ENCODE assay signal across 31 cellular contexts in genomic region chr16:63467513-63467912, GRCh38.
"Had no signal": no experiment of that assay in that cellular context is flagged by ENCODE, and none has a peak within 500 bp of the region (broad histone marks: within the 10 kb centered on the region; RNA-seq: fewer than 3 reads in every experiment).

No MANE protein-coding gene starts in this region.

- H3K4me1 ChIP-seq: esophagus squamous epithelium, heart left ventricle had no signal

- DNase-seq: activated CD4-positive, alpha-beta T cell treated with anti-CD3 and anti-CD28 coated beads for 1 hour; activated CD4-positive, alpha-beta T cell treated with anti-CD3 and anti-CD28 coated beads for 4 hours; activated CD4-positive, alpha-beta T cell treated with anti-CD3 and anti-CD28 coated beads, Interleukin-2, amount 50 U/mL, for 1 hour; activated CD4-positive, alpha-beta T cell treated with anti-CD3 and anti-CD28 coated beads, Interleukin-2, amount 50 U/mL, for 48 hours; activated CD8-positive, alpha-beta memory T cell treated with anti-CD3 and anti-CD28 coated beads for 24 hours; activated CD8-positive, alpha-beta T cell treated with anti-CD3 and anti-CD28 coated beads for 36 hours; activated effector memory CD4-positive, alpha-beta T cell treated with Interleukin-2 at 50 U/mL for 16 hours; activated gamma-delta T cell treated with Interleukin-2 at 50 U/mL for 16 hours; activated naive CD4-positive, alpha-beta T cell treated with anti-CD3 and anti-CD28 coated beads, Interleukin-2, amount 50 U/mL, for 16 hours; activated naive CD4-positive, alpha-beta T cell treated with Interleukin-2 at 50 U/mL for 16 hours; activated T-cell treated with anti-CD3 and anti-CD28 coated beads, Interleukin-2, amount 50 U/mL, for 4 hours; amniotic stem cell; anterior cingulate cortex; brain microvascular endothelial cell; cortex of kidney; dorsolateral prefrontal cortex; effector memory CD8-positive, alpha-beta T cell; esophagus squamous epithelium; foreskin fibroblast; glutamatergic neuron; heart left ventricle; SW 1271; T-cell; T1000 had no signal

- H3K4me3 ChIP-seq: dorsolateral prefrontal cortex, esophagus squamous epithelium, heart left ventricle had no signal

- H3K4me3 Mint-ChIP-seq: activated CD8-positive, alpha-beta T cell treated with anti-CD3 and anti-CD28 coated beads for 36 hours; activated naive CD8-positive, alpha-beta T cell; activated T-cell treated with anti-CD3 and anti-CD28 coated beads, Interleukin-2, amount 50 U/mL, for 4 hours; activated T-helper 17 cell treated with anti-CD3 and anti-CD28 coated beads, Interleukin-2, amount 50 U/mL, for 72 hours; central memory CD8-positive, alpha-beta T cell; effector memory CD8-positive, alpha-beta T cell; T-cell; T-helper 1 cell treated with Interleukin-12 subunit alpha and Interleukin-12 subunit beta and Interleukin-4 antibody, amounts not matched to agents 30 μg/mL and 1 μg/mL, for 36 hours; WTC11 had no signal

- H3K27me3 Mint-ChIP-seq: activated CD8-positive, alpha-beta T cell treated with anti-CD3 and anti-CD28 coated beads for 36 hours; activated naive CD8-positive, alpha-beta T cell; activated T-helper 17 cell treated with anti-CD3 and anti-CD28 coated beads, Interleukin-2, amount 50 U/mL, for 72 hours; central memory CD8-positive, alpha-beta T cell; effector memory CD8-positive, alpha-beta T cell; T-cell had no signal

- H3K36me3 Mint-ChIP-seq: activated naive CD8-positive, alpha-beta T cell; T-cell; WTC11 had no signal

- H3K9me3 ChIP-seq: esophagus squamous epithelium, heart left ventricle had no signal

- H3K27me3 ChIP-seq: brain microvascular endothelial cell, dorsolateral prefrontal cortex, esophagus squamous epithelium, heart left ventricle had no signal

- ATAC-seq: activated CD8-positive, alpha-beta T cell treated with anti-CD3 and anti-CD28 coated beads for 36 hours; activated T-cell treated with anti-CD3 and anti-CD28 coated beads, Interleukin-2, amount 50 U/mL, for 4 hours; activated T-helper 17 cell treated with anti-CD3 and anti-CD28 coated beads, Interleukin-2, amount 50 U/mL, for 72 hours; effector memory CD8-positive, alpha-beta T cell; heart left ventricle; T-cell; WTC11 had no signal

- H3K36me3 ChIP-seq: brain microvascular endothelial cell, esophagus squamous epithelium, heart left ventricle had no signal

- H3K4me1 Mint-ChIP-seq: activated T-helper 17 cell treated with anti-CD3 and anti-CD28 coated beads, Interleukin-2, amount 50 U/mL, for 72 hours; central memory CD8-positive, alpha-beta T cell; T-cell; WTC11 had no signal

- H3K9me3 Mint-ChIP-seq: WTC11 had no signal

- H3K27ac ChIP-seq: brain microvascular endothelial cell, dorsolateral prefrontal cortex, epithelial cell of prostate, esophagus squamous epithelium, heart left ventricle, VCaP had no signal

- H3K27ac Mint-ChIP-seq: activated CD8-positive, alpha-beta T cell treated with anti-CD3 and anti-CD28 coated beads for 36 hours; activated naive CD8-positive, alpha-beta T cell; activated T-helper 17 cell treated with anti-CD3 and anti-CD28 coated beads, Interleukin-2, amount 50 U/mL, for 72 hours; effector memory CD8-positive, alpha-beta T cell; T-cell; T-helper 1 cell treated with Interleukin-12 subunit alpha and Interleukin-12 subunit beta and Interleukin-4 antibody, amounts not matched to agents 30 μg/mL and 1 μg/mL, for 36 hours; WTC11 had no signal
